In genomic region chr10:78947226-78947625, GRCh38 we compare ENCODE assay signal across 26 cellular contexts.
DNase-seq lines count a peak whose midpoint lies in the region; ATAC-seq, FAIRE-seq and TF ChIP-seq lines count a peak whose summit lies in the region.
"Had no signal": no experiment of that assay in that cellular context is flagged by ENCODE, and none has a peak within 500 bp of the region (broad histone marks: within the 10 kb centered on the region; RNA-seq: fewer than 3 reads in every experiment).

No MANE protein-coding gene starts in this region.

- H2BK20ac ChIP-seq in IMR-90 (ENCODE audit: low read depth, low read length): no peak overlapping the region

- 94% methylated on average over 3 of the region's 6 CpGs; no CpG with 5 or more reads in 1 of the 2 experiments for WGBS in IMR-90 (ENCODE audit: extremely low coverage in 2 of 2, insufficient read length in 1 of 2), 2 experiments
- WGBS in HepG2 (ENCODE audit: low lambda C conversion rate): 86% methylated on average over 6 of the region's 6 CpGs

- H3K9ac ChIP-seq in IMR-90 (ENCODE audit: low read depth, low read length) (no peak overlapping the region), HepG2 (ENCODE audit: insufficient read depth, low read depth, low read length) (no peak overlapping the region)
- H3K9ac ChIP-seq: parathyroid adenoma had no signal

- TF ChIP-seq POLR2A in IMR-90 (IDR thresholded peaks at IDR 0.05; ENCODE audit: low read depth, low read length) (no peak), HepG2 (IDR thresholded peaks at IDR 0.05; ENCODE audit: insufficient read depth in 1 of 2, low read depth in 2 of 2, low read length in 2 of 2) (no peak)

- H3K4me2 ChIP-seq in IMR-90 (ENCODE audit: low read depth, low read length) (no peak overlapping the region), HepG2 (ENCODE audit: low read depth, low read length) (no peak overlapping the region)

- H4K91ac ChIP-seq in IMR-90 (ENCODE audit: insufficient read depth, low read depth, low read length): peak overlapping the region; percentile 1; the same call in 1 of the 2 replicates

- H2AK9ac ChIP-seq in IMR-90 (replicated peaks; ENCODE audit: low read depth, low read length, poor library complexity): no peak overlapping the region

- H3K79me1 ChIP-seq in IMR-90 (ENCODE audit: low read depth in 1 of 2, low read length in 2 of 2): no peaks in the 10 kb centered on the region

- TF ChIP-seq CTCF in IMR-90 (conservative IDR thresholded peaks at IDR 0.05; ENCODE audit: low read depth, low read length): no peak
- no peak for TF ChIP-seq CTCF in RWPE1 (conservative IDR thresholded peaks at IDR 0.05; ENCODE audit: low read depth)
- TF ChIP-seq CTCF in HepG2 (CRISPR knock-in tag; IDR thresholded peaks at IDR 0.05): no peak

- H4K5ac ChIP-seq in IMR-90 (ENCODE audit: low read depth, low read length): no peak overlapping the region

- no peak overlapping the region for H2AK5ac ChIP-seq in IMR-90 (ENCODE audit: low read depth, low read length)

- H3K36me3 ChIP-seq in IMR-90 (ENCODE audit: control insufficient read depth, insufficient read depth, low read length): no peaks in the 10 kb centered on the region
- no peaks in the 10 kb centered on the region for H3K36me3 ChIP-seq in HepG2 (replicated peaks in 1 of 2; ENCODE audit: control insufficient read depth in 1 of 2, insufficient read depth in 2 of 2, low read length in 2 of 2)
- H3K36me3 ChIP-seq: ascending aorta, BE2C, right lobe of liver had no signal

- dilution Hi-C loops in IMR-90 (cut with HindIII; ENCODE audit: low sequenced_read_pairs, unreplicated experiment): no loop called here

- in situ Hi-C loops in IMR-90 (cut with MboI; ENCODE audit: low sequenced_read_pairs): no loop called here
- in situ Hi-C loops in HepG2 (cut with HindIII; ENCODE audit: extremely low pct_ligation_motif_present, low pct_unique_long_range_greater_than_20kb): no loop called here

- no TSS peak for BruUV-seq in IMR-90 (replicated peaks; lab: Mats Ljungman, UMichigan)
- no TSS peak for BruUV-seq in HepG2 (replicated peaks; lab: Mats Ljungman, UMichigan)

- ATAC-seq in IMR-90 (ENCODE audit: low read depth) (no peak), HepG2 (no peak)
- ATAC-seq: right lobe of liver; stimulated activated effector memory CD8-positive, alpha-beta T cell treated with anti-CD3 and anti-CD28 coated beads, Interleukin-12 subunit alpha, Interleukin-12 subunit beta, amount 100 ng/mL, for 72 hours had no signal

- DNase-seq in NCI-H2196 (lab: John Stamatoyannopoulos, UW; ENCODE audit: unreplicated experiment) (peak; percentile 3), NCI-H2196 treated with DMSO at 0.1 percent for 48 hours (lab: John Stamatoyannopoulos, UW; ENCODE audit: unreplicated experiment) (no peak), IMR-90 (no peak), RWPE1 (ENCODE audit: low spot score) (no peak), renal cortical epithelial cell (ENCODE audit: low read depth) (peak; percentile 17), HepG2 (ENCODE audit: low spot score) (no peak), globus pallidus (ENCODE audit: low spot score) (no peak), NCI-H2227 treated with DMSO at 0.1 percent for 48 hours (lab: John Stamatoyannopoulos, UW) (no peak)
- DNase-seq: ACHN; activated CD4-positive, alpha-beta T cell treated with anti-CD3 and anti-CD28 coated beads for 4 hours; activated CD8-positive, alpha-beta memory T cell treated with anti-CD3 and anti-CD28 coated beads for 24 hours; activated effector memory CD4-positive, alpha-beta T cell treated with Interleukin-2 at 50 U/mL for 16 hours; activated naive CD8-positive, alpha-beta T cell treated with anti-CD3 and anti-CD28 coated beads for 36 hours; BE2C; caudate nucleus; DMS53; GDM1; NCI-H774; right lobe of liver; stimulated activated CD4-positive, alpha-beta T cell treated with anti-CD3 and anti-CD28 coated beads, Interleukin-4, amount 100 ng/mL, for 24 hours; substantia nigra had no signal

- H2AFZ ChIP-seq in IMR-90 (replicated peaks; ENCODE audit: low read length, poor library complexity) (no peak overlapping the region), HepG2 (ENCODE audit: low read length) (no peak overlapping the region)
- H2AFZ ChIP-seq: parathyroid adenoma had no signal

- CTCF ChIA-PET in IMR-90 (lab: Yijun Ruan, JAX): interaction anchor here (0.7 kb wide), 1 partner anchor 171 kb away, joined by 3 read pairs; no protein-coding TSS in a partner anchor
- CTCF ChIA-PET in RWPE1 (lab: Yijun Ruan, JAX): interaction anchor here (0.5 kb wide), 2 partner anchors 120 to 1044 kb away, joined by 3 to 6 read pairs; no protein-coding TSS in a partner anchor
- CTCF ChIA-PET in HepG2 (lab: Yijun Ruan, JAX; ENCODE audit: low intra/inter-chr PET ratio, low total read pairs): no interaction called here

- no peak overlapping the region for H3K4me3 ChIP-seq in IMR-90 (ENCODE audit: insufficient read depth, low read depth, low read length)
- no peak overlapping the region for H3K4me3 ChIP-seq in HepG2 (replicated peaks in 1 of 3; ENCODE audit: insufficient read depth in 1 of 3, low read depth in 2 of 3, low read length in 3 of 3)
- H3K4me3 ChIP-seq: ascending aorta, right lobe of liver had no signal

- no peak overlapping the region for H3K56ac ChIP-seq in IMR-90 (ENCODE audit: extremely low read depth, insufficient read depth, low read length)

- peak overlapping the region; percentile 30 for H3K4ac ChIP-seq in IMR-90 (ENCODE audit: low read depth, low read length)

- H3K79me2 ChIP-seq in HepG2 (ENCODE audit: insufficient read depth, low read length): no peaks in the 10 kb centered on the region
- H3K79me2 ChIP-seq: parathyroid adenoma had no signal

- peak overlapping the region; percentile 15; the same call in 1 of the 2 replicates for H2BK120ac ChIP-seq in IMR-90 (ENCODE audit: low read depth, low read length)

- H3K27ac ChIP-seq in IMR-90 (ENCODE audit: insufficient read depth, low read length) (no peak overlapping the region), RWPE1 (peak overlapping the region; percentile 89), HepG2 (ENCODE audit: extremely low read length, insufficient read depth, low read length) (no peak overlapping the region)
- H3K27ac ChIP-seq: ascending aorta, parathyroid adenoma, right lobe of liver had no signal

- peaks cover 30% of the 10 kb centered on the region for H3K9me1 ChIP-seq in IMR-90 (ENCODE audit: insufficient read depth, low read length)

- POLR2A ChIA-PET in IMR-90 (lab: Charles Lee; ENCODE audit: unreplicated experiment) (no interaction called here), RWPE1 (lab: Yijun Ruan, JAX; ENCODE audit: low non-redundant PET) (no interaction called here), HepG2 (lab: Yijun Ruan, JAX) (interaction anchor here (0.8 to 4.5 kb wide), 2 partner anchors 18 to 25 kb away, joined by 3 to 24 read pairs; no protein-coding TSS in a partner anchor)

- H3K18ac ChIP-seq in IMR-90 (ENCODE audit: low read depth, low read length): no peak overlapping the region

- no peak overlapping the region for H3K23ac ChIP-seq in IMR-90 (ENCODE audit: low read depth, low read length)

- H3K9me3 ChIP-seq in IMR-90 (ENCODE audit: control insufficient read depth, insufficient read depth, low read length) (0 out of 2 replicates have a peak, but pooled peaks cover 5% of the 10 kb centered on the region), HepG2 (ENCODE audit: low read length) (peaks cover 5% of the 10 kb centered on the region; the same call in 1 of the 2 replicates)
- H3K9me3 ChIP-seq: ascending aorta, BE2C, right lobe of liver had no signal

- H3K14ac ChIP-seq in IMR-90 (replicated peaks; ENCODE audit: low read depth, low read length): no peak overlapping the region

- H2BK5ac ChIP-seq in IMR-90 (ENCODE audit: low read depth, low read length, poor library complexity, severe bottlenecking): no peak overlapping the region

- no peak overlapping the region for H2BK15ac ChIP-seq in IMR-90 (ENCODE audit: low read depth, low read length)

- H4K20me1 ChIP-seq in IMR-90 (ENCODE audit: insufficient read depth, low read length): peaks cover 5% of the 10 kb centered on the region; the same call in 1 of the 2 replicates
- no peaks in the 10 kb centered on the region for H4K20me1 ChIP-seq in HepG2 (ENCODE audit: insufficient read depth, low read length)

- no peak overlapping the region for H4K8ac ChIP-seq in IMR-90 (ENCODE audit: low read depth in 2 of 2, low read length in 2 of 2)

- peaks cover 3% of the 10 kb centered on the region for H3K27me3 ChIP-seq in IMR-90 (ENCODE audit: control insufficient read depth, insufficient read depth, low read length)
- no peaks in the 10 kb centered on the region for H3K27me3 ChIP-seq in HepG2 (ENCODE audit: control insufficient read depth in 1 of 2, insufficient read depth in 2 of 2, low read length in 2 of 2)
- H3K27me3 ChIP-seq: ascending aorta, BE2C, right lobe of liver had no signal

- FAIRE-seq in HepG2 (lab: Jason Lieb, UNC): no peak
- FAIRE-seq: frontal cortex, HTR-8/SVneo had no signal

- TF ChIP-seq RAD21 in IMR-90 (IDR thresholded peaks at IDR 0.05; ENCODE audit: low read length): no peak
- TF ChIP-seq RAD21 in HepG2 (CRISPR knock-in tag; IDR thresholded peaks at IDR 0.05): no peak

- H3K4me1 ChIP-seq in IMR-90 (ENCODE audit: control insufficient read depth, insufficient read depth, low read length) (peaks cover 39% of the 10 kb centered on the region), HepG2 (ENCODE audit: insufficient read depth, low read length) (peaks cover 44% of the 10 kb centered on the region)
- H3K4me1 ChIP-seq: BE2C, right lobe of liver had no signal

- TF ChIP-seq EP300 in HepG2 (IDR thresholded peaks at IDR 0.05; ENCODE audit: low read depth in 2 of 2, low read length in 2 of 2) (no peak), HepG2 (CRISPR knock-in tag; IDR thresholded peaks at IDR 0.05; ENCODE audit: borderline replicate concordance) (no peak)

- intact Hi-C loops in IMR-90 (cut with micrococcal nuclease): loop anchor here (5.0 to 10.0 kb wide), 3 partner anchors 120 to 282 kb away; partner anchors contain the start of gene ZMIZ1
- intact Hi-C loops in HepG2 (cut with micrococcal nuclease; ENCODE audit: unreplicated experiment): no loop called here

TF ChIP-seq in IMR-90, 13 proteins besides CTCF, POLR2A, EP300 and RAD21:
- TF ChIP-seq BHLHE40 (IDR thresholded peaks at IDR 0.05; ENCODE audit: low read depth, low read length) (no peak), MXI1 (IDR thresholded peaks at IDR 0.05; ENCODE audit: borderline replicate concordance, low read depth, low read length) (no peak), NFE2L2 (IDR thresholded peaks at IDR 0.05; ENCODE audit: low read depth, low read length) (no peak)

Comparison
In these comparisons a context has a peak if more than half of its experiments do, and no peak if none do; other contexts are left out.
1. DNase-seq: peak in NCI-H2196 (single experiment) and renal cortical epithelial cell (single experiment); none in NCI-H2196 treated with DMSO at 0.1 percent for 48 hours (single experiment), IMR-90 (single experiment), RWPE1 (single experiment), HepG2 (single experiment), globus pallidus (single experiment) and NCI-H2227 treated with DMSO at 0.1 percent for 48 hours (single experiment).